ENCODE assay signal across 9 cellular contexts in the genomic region with DNA sequence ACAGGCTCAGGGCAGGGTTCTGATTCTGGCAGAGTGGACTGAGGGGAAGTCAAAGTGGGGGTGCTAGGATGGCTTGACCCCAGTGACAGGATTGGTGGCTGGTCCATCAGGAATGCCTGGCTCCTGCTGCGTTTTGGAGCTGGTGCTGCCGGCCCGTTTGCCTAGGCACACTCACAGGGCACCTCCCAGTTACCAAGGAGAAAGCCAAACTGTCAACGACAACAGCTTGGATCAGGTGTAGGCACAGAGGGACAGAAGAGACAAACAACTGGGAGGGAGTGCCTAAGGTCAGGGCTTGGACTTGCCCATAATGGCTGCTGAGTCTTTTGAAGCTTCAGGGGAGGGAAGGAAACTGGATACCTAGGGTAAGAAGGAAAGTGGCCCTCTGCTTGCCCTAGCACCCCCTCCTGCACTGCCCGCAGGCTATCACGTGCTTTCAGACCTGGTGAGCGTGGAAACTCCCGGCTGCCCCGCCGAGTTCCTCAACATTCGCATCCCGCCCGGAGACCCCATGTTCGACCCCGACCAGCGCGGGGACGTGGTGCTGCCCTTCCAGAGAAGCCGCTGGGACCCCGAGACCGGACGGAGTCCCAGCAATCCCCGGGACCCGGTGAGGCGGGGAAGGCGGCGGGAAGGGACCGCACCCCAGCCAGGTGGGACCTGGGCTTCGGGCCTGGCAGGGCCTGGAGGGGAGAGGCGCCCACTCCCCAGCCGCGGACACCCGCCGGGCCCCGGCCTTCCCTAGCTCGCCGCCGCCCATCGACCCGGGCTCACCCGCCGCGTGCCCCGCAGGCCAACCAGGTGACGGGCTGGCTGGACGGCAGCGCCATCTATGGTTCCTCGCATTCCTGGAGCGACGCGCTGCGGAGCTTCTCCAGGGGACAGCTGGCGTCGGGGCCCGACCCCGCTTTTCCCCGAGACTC. TPM values are rescaled to one million over a fixed set of nuclear protein-coding genes. Genes with fewer than 3 reads are reported as not detected.
DNase-seq lines count a peak whose midpoint lies in the region; ATAC-seq and TF ChIP-seq lines count a peak whose summit lies in the region.
"Had no signal": no experiment of that assay in that cellular context is flagged by ENCODE, and none has a peak within 500 bp of the region (broad histone marks: within the 10 kb centered on the region; RNA-seq: fewer than 3 reads in every experiment).

No MANE protein-coding gene starts in this region.

- no peaks in the 10 kb centered on the region for H3K9me3 Mint-ChIP-seq in activated T-helper 17 cell treated with anti-CD3 and anti-CD28 coated beads, Interleukin-2, amount 50 U/mL, for 72 hours
- no peaks in the 10 kb centered on the region for H3K9me3 Mint-ChIP-seq in stimulated activated memory B cell treated with anti-CD40 and anti-IgM and Interleukin-4, amounts not matched to agents 10 μg/mL and 1 μg/mL and 100 μg/mL, for 72 hours

- ATAC-seq in activated T-helper 17 cell treated with anti-CD3 and anti-CD28 coated beads, Interleukin-2, amount 50 U/mL, for 72 hours (replicated peaks), result peak; percentile 56
- ATAC-seq in stimulated activated memory B cell treated with anti-CD40 and anti-IgM and Interleukin-4, amounts not matched to agents 10 μg/mL and 1 μg/mL and 100 μg/mL, for 72 hours, result peak; percentile 63
- no peak for ATAC-seq in HG02610 (IDR thresholded peaks at IDR 0.05; ENCODE audit: unreplicated experiment)

- H3K27me3 Mint-ChIP-seq in activated T-helper 17 cell treated with anti-CD3 and anti-CD28 coated beads, Interleukin-2, amount 50 U/mL, for 72 hours, result peaks cover 29% of the 10 kb centered on the region
- peaks cover 66% of the 10 kb centered on the region for H3K27me3 Mint-ChIP-seq in stimulated activated memory B cell treated with anti-CD40 and anti-IgM and Interleukin-4, amounts not matched to agents 10 μg/mL and 1 μg/mL and 100 μg/mL, for 72 hours

- DNase-seq in NCI-H345 (lab: John Stamatoyannopoulos, UW) (peak; percentile 16), NCI-H345 treated with DMSO at 0.1 percent for 48 hours (lab: John Stamatoyannopoulos, UW; ENCODE audit: unreplicated experiment) (no peak), iPS-NIHi11 (ENCODE audit: low spot score) (peak; percentile 54), AG08395 (ENCODE audit: low spot score) (no peak), tibial nerve (ENCODE audit: low spot score in 2 of 2) (no peak)
- DNase-seq: NCI-H2107 had no signal

- H3K36me3 Mint-ChIP-seq in activated T-helper 17 cell treated with anti-CD3 and anti-CD28 coated beads, Interleukin-2, amount 50 U/mL, for 72 hours (ENCODE audit: low read depth), result no peaks in the 10 kb centered on the region
- H3K36me3 Mint-ChIP-seq in stimulated activated memory B cell treated with anti-CD40 and anti-IgM and Interleukin-4, amounts not matched to agents 10 μg/mL and 1 μg/mL and 100 μg/mL, for 72 hours, result no peaks in the 10 kb centered on the region

- 11 to 16% methylated on average over 33 to 37 of the region's 57 CpGs for WGBS in tibial nerve, 2 donors

- no peak for TF ChIP-seq POLR2A in tibial nerve (IDR thresholded peaks at IDR 0.05)

- TF ChIP-seq CTCF in tibial nerve (IDR thresholded peaks at IDR 0.05), result peak in 1 of 5 experiments; percentile 12

- peak overlapping the region; percentile 51 for H3K4me3 Mint-ChIP-seq in activated T-helper 17 cell treated with anti-CD3 and anti-CD28 coated beads, Interleukin-2, amount 50 U/mL, for 72 hours
- peak overlapping the region; percentile 62 for H3K4me3 Mint-ChIP-seq in stimulated activated memory B cell treated with anti-CD40 and anti-IgM and Interleukin-4, amounts not matched to agents 10 μg/mL and 1 μg/mL and 100 μg/mL, for 72 hours

- no peak for TF ChIP-seq EP300 in tibial nerve (IDR thresholded peaks at IDR 0.05)

- no peak overlapping the region for H3K27ac ChIP-seq in tibial nerve

- peak overlapping the region in 2 of 4 donors; percentile 21 to 26 for H3K4me3 ChIP-seq in tibial nerve

- no peaks in the 10 kb centered on the region for H3K9me3 ChIP-seq in tibial nerve

- no peaks in the 10 kb centered on the region for H3K36me3 ChIP-seq in tibial nerve

- peaks cover 0 to 14% (median 8%) of the 10 kb centered on the region in 4 donors for H3K4me1 ChIP-seq in tibial nerve

- H3K4me1 Mint-ChIP-seq in activated T-helper 17 cell treated with anti-CD3 and anti-CD28 coated beads, Interleukin-2, amount 50 U/mL, for 72 hours, result no peaks in the 10 kb centered on the region
- H3K4me1 Mint-ChIP-seq in stimulated activated memory B cell treated with anti-CD40 and anti-IgM and Interleukin-4, amounts not matched to agents 10 μg/mL and 1 μg/mL and 100 μg/mL, for 72 hours, result peaks cover 25% of the 10 kb centered on the region

- H3K27me3 ChIP-seq in tibial nerve, result peaks cover 0 to 46% of the 10 kb centered on the region in 2 donors

- peak overlapping the region; percentile 15 for H3K27ac Mint-ChIP-seq in activated T-helper 17 cell treated with anti-CD3 and anti-CD28 coated beads, Interleukin-2, amount 50 U/mL, for 72 hours
- H3K27ac Mint-ChIP-seq in stimulated activated memory B cell treated with anti-CD40 and anti-IgM and Interleukin-4, amounts not matched to agents 10 μg/mL and 1 μg/mL and 100 μg/mL, for 72 hours, result peak overlapping the region; percentile 39

RNA-seq across cellular contexts. Expression of gene DUOX1, which starts 5.1 kb away (rescaled TPM):
- total RNA-seq in activated T-helper 17 cell treated with anti-CD3 and anti-CD28 coated beads, Interleukin-2, amount 50 U/mL, for 72 hours, result under 1 TPM; 0.06 to 0.42 TPM
- 1 to 10 TPM; 1.5 to 4.2 (median 3.9) TPM for total RNA-seq in tibial nerve

RNA-seq across cellular contexts. Expression of gene DUOXA1, which starts 5.3 kb away (rescaled TPM):
- under 1 TPM in 1 of 2 donors, not detected in 1; 0.58 TPM for total RNA-seq in activated T-helper 17 cell treated with anti-CD3 and anti-CD28 coated beads, Interleukin-2, amount 50 U/mL, for 72 hours
- total RNA-seq in tibial nerve, result 1 to 10 TPM; 1.1 to 7.5 (median 1.9) TPM

RNA-seq across cellular contexts. Expression of gene DUOXA2, which starts 20.8 kb away (rescaled TPM):
- total RNA-seq in activated T-helper 17 cell treated with anti-CD3 and anti-CD28 coated beads, Interleukin-2, amount 50 U/mL, for 72 hours, result under 1 TPM in 1 of 2 donors, not detected in 1; 0.13 TPM
- total RNA-seq in tibial nerve, result not detected

RNA-seq across cellular contexts. Expression of gene DUOX2, which starts 21.0 kb away (rescaled TPM):
- under 1 TPM in 1 of 2 donors, not detected in 1; 0.21 TPM for total RNA-seq in activated T-helper 17 cell treated with anti-CD3 and anti-CD28 coated beads, Interleukin-2, amount 50 U/mL, for 72 hours
- total RNA-seq in tibial nerve, result 1 to 10 TPM in 1 of 4 donors, under 1 TPM in 3; 0.22 to 1.9 (median 0.84) TPM

RNA-seq across cellular contexts. Expression of gene SHF, which starts 52.8 kb away (rescaled TPM):
- 100 to 1,000 TPM in 1 of 2 donors, 1 to 10 TPM in 1; 2.7 to 111 TPM for total RNA-seq in activated T-helper 17 cell treated with anti-CD3 and anti-CD28 coated beads, Interleukin-2, amount 50 U/mL, for 72 hours
- 10 to 100 TPM; 18.8 to 36.6 (median 25.5) TPM for total RNA-seq in tibial nerve

Comparison
In these comparisons a context has a peak if more than half of its experiments do, and no peak if none do; other contexts are left out.
1. DNase-seq: peak in NCI-H345 (single experiment) and iPS-NIHi11 (single experiment); none in NCI-H345 treated with DMSO at 0.1 percent for 48 hours (single experiment), AG08395 (single experiment) and tibial nerve (0 of 2).